16 cellular contexts compared by ENCODE assay signal in genomic region chr4:3135155-3136011, GRCh38.
DNase-seq lines count a peak whose midpoint lies in the region; TF ChIP-seq lines count a peak whose summit lies in the region.
"Had no signal": no experiment of that assay in that cellular context is flagged by ENCODE, and none has a peak within 500 bp of the region (broad histone marks: within the 10 kb centered on the region; RNA-seq: fewer than 3 reads in every experiment).

No MANE protein-coding gene starts in this region.

- 49 to 63% methylated on average over 6 of the region's 6 CpGs for WGBS in esophagus squamous epithelium, 2 donors

- H3K27ac ChIP-seq in ACC112 (ENCODE audit: low read depth, low read length) (no peak overlapping the region), esophagus squamous epithelium (peak overlapping the region in 3 of 4 donors; percentile 7 to 31 (median 21))
- H3K27ac ChIP-seq: parathyroid adenoma had no signal

- H3K4me3 ChIP-seq in ACC112 (ENCODE audit: low read depth, low read length) (peak overlapping the region; percentile 27), esophagus squamous epithelium (no peak overlapping the region)

- peaks cover 17% of the 10 kb centered on the region; the same call in 1 of the 2 replicates for H3K36me3 ChIP-seq in ACC112 (ENCODE audit: insufficient read depth, low read length)
- H3K36me3 ChIP-seq in esophagus squamous epithelium = peaks cover 4 to 100% (median 33%) of the 10 kb centered on the region in 3 donors

- H3K4me3 Mint-ChIP-seq in progenitor cell of endocrine pancreas (ENCODE audit: low read depth) = no peak overlapping the region
- H3K4me3 Mint-ChIP-seq: T-helper 2 cell treated with Interferon-gamma antibody and Interleukin-4, amounts not matched to agents 5 μg/mL and 100 μg/mL, for 36 hours had no signal

- no peaks in the 10 kb centered on the region for H3K9me3 ChIP-seq in esophagus squamous epithelium

- H3K4me1 Mint-ChIP-seq in progenitor cell of endocrine pancreas (ENCODE audit: low read depth) = peaks cover 7% of the 10 kb centered on the region

- DNase-seq in NCI-H2029 treated with DMSO at 0.1 percent for 48 hours (lab: John Stamatoyannopoulos, UW) (peak; percentile 85), esophagus squamous epithelium (lab: John Stamatoyannopoulos, UW) (no peak), progenitor cell of endocrine pancreas (ENCODE audit: low spot score, unreplicated experiment) (no peak), COLO829 (ENCODE audit: low spot score) (no peak), NCI-H446 (lab: John Stamatoyannopoulos, UW) (no peak), NCI-H146 (lab: John Stamatoyannopoulos, UW) (no peak)
- DNase-seq in activated CD8-positive, alpha-beta memory T cell treated with anti-CD3 and anti-CD28 coated beads, Interleukin-2, amount 50 U/mL, for 48 hours = no peak
- DNase-seq: activated T-cell treated with anti-CD3 and anti-CD28 coated beads, Interleukin-2, amount 50 U/mL, for 1 hour; central memory CD4-positive, alpha-beta T cell; glutamatergic neuron; H7; SIG-M5 had no signal

- no peaks in the 10 kb centered on the region for H3K79me2 ChIP-seq in ACC112 (ENCODE audit: control insufficient read depth, insufficient read depth, low read length, unreplicated experiment)
- H3K79me2 ChIP-seq: parathyroid adenoma had no signal

- H3K27me3 ChIP-seq in ACC112 (ENCODE audit: insufficient read depth, low read length) (no peaks in the 10 kb centered on the region), esophagus squamous epithelium (no peaks in the 10 kb centered on the region)

- no peaks in the 10 kb centered on the region for H3K4me1 ChIP-seq in ACC112 (ENCODE audit: control insufficient read depth, insufficient read depth, low read length, unreplicated experiment)
- peaks cover 0 to 10% (median 0%) of the 10 kb centered on the region in 3 donors for H3K4me1 ChIP-seq in esophagus squamous epithelium

- H3K27me3 Mint-ChIP-seq in progenitor cell of endocrine pancreas = no peaks in the 10 kb centered on the region

- TF ChIP-seq CTCF in esophagus squamous epithelium (IDR thresholded peaks at IDR 0.05) (no peak), progenitor cell of endocrine pancreas (IDR thresholded peaks at IDR 0.05; ENCODE audit: unreplicated experiment) (no peak)

- peaks cover 36% of the 10 kb centered on the region for H3K36me3 Mint-ChIP-seq in progenitor cell of endocrine pancreas (ENCODE audit: insufficient read depth)

- no peak overlapping the region for H2AFZ ChIP-seq in ACC112 (ENCODE audit: low read length, unreplicated experiment)
- H2AFZ ChIP-seq: parathyroid adenoma had no signal

- intact Hi-C loops in esophagus squamous epithelium (cut with DNase I) = no loop called here

- H3K27ac Mint-ChIP-seq in progenitor cell of endocrine pancreas = peak overlapping the region; percentile 85
- H3K27ac Mint-ChIP-seq: T-helper 2 cell treated with Interferon-gamma antibody and Interleukin-4, amounts not matched to agents 5 μg/mL and 100 μg/mL, for 36 hours had no signal

- no peak for TF ChIP-seq POLR2A in esophagus squamous epithelium (IDR thresholded peaks at IDR 0.05)

- no peaks in the 10 kb centered on the region for H3K9me3 Mint-ChIP-seq in progenitor cell of endocrine pancreas (ENCODE audit: low read depth)
- H3K9me3 Mint-ChIP-seq: activated naive CD4-positive, alpha-beta T cell treated with anti-CD3 and anti-CD28 coated beads, Interleukin-2, amount 50 U/mL, for 72 hours; T-helper 2 cell treated with Interferon-gamma antibody and Interleukin-4, amounts not matched to agents 5 μg/mL and 100 μg/mL, for 36 hours had no signal
